Comparison of ENCODE assay signal across 8 cellular contexts in genomic region chr20:24917797-24918578, GRCh38. TPM values are rescaled to one million over a fixed set of nuclear protein-coding genes. Genes with fewer than 3 reads are reported as not detected.
DNase-seq lines count a peak whose midpoint lies in the region; ATAC-seq and TF ChIP-seq lines count a peak whose summit lies in the region.

No MANE protein-coding gene starts in this region.

- peaks cover 3% of the 10 kb centered on the region for H3K4me1 Mint-ChIP-seq in activated naive CD8-positive, alpha-beta T cell treated with anti-CD3 and anti-CD28 coated beads, Interleukin-2, amount 10 ng/mL, durations not matched to agents 7 days and 5 days

- no peaks in the 10 kb centered on the region for H3K4me1 ChIP-seq in parathyroid adenoma
- no peaks in the 10 kb centered on the region for H3K4me1 ChIP-seq in aorta (ENCODE audit: control insufficient read depth in 1 of 2, insufficient read depth in 2 of 2, low read length in 2 of 2)

- POLR2A ChIA-PET in activated naive CD8-positive, alpha-beta T cell treated with anti-CD3 and anti-CD28 coated beads, Interleukin-2, amount 10 ng/mL, durations not matched to agents 7 days and 5 days (lab: Charles Lee), result no interaction called here

- H3K4me3 Mint-ChIP-seq in activated naive CD8-positive, alpha-beta T cell treated with anti-CD3 and anti-CD28 coated beads, Interleukin-2, amount 10 ng/mL, durations not matched to agents 7 days and 5 days, result no peak overlapping the region

- no peaks in the 10 kb centered on the region for H3K27me3 ChIP-seq in parathyroid adenoma (ENCODE audit: control insufficient read depth, insufficient read depth, low read length)
- H3K27me3 ChIP-seq in aorta (ENCODE audit: control insufficient read depth in 1 of 2, insufficient read depth in 2 of 2, low read length in 1 of 2), result no peaks in the 10 kb centered on the region

- H3K9me3 ChIP-seq in parathyroid adenoma (ENCODE audit: control insufficient read depth, low read length) (no peaks in the 10 kb centered on the region), aorta (ENCODE audit: control insufficient read depth, low read length) (no peaks in the 10 kb centered on the region)

- ATAC-seq in activated naive CD8-positive, alpha-beta T cell treated with anti-CD3 and anti-CD28 coated beads, Interleukin-2, amount 10 ng/mL, durations not matched to agents 7 days and 5 days (ENCODE audit: low read depth), result peak; percentile 68
- peak; percentile 94 for ATAC-seq in aorta (ENCODE audit: low FRiP score)

- H3K9me3 Mint-ChIP-seq in activated naive CD8-positive, alpha-beta T cell treated with anti-CD3 and anti-CD28 coated beads, Interleukin-2, amount 10 ng/mL, durations not matched to agents 7 days and 5 days, result no peaks in the 10 kb centered on the region

- intact Hi-C loops in head of caudate nucleus (cut with DNase I) (loop anchor here (10.0 kb wide), 1 partner anchor 763 kb away; no protein-coding TSS in a partner anchor), aorta (cut with DNase I) (loop anchor here (2.0 to 5.0 kb wide), 4 partner anchors 616 to 981 kb away; no protein-coding TSS in a partner anchor)

- H3K79me2 ChIP-seq in parathyroid adenoma, result no peaks in the 10 kb centered on the region

- no peak overlapping the region for H3K9ac ChIP-seq in parathyroid adenoma

- no peak overlapping the region for H3K27ac ChIP-seq in parathyroid adenoma
- H3K27ac ChIP-seq in aorta (ENCODE audit: low read depth in 1 of 2, low read length in 2 of 2), result no peak overlapping the region

- in situ Hi-C loops in KBM-7 (cut with MboI; ENCODE audit: low pct_unique_long_range_greater_than_20kb, low sequenced_read_pairs), result no loop called here

- H3K4me3 ChIP-seq in GM12864 (ENCODE audit: low read depth, low read length) (no peak overlapping the region), parathyroid adenoma (ENCODE audit: low read depth, low read length) (no peak overlapping the region), aorta (ENCODE audit: low read length in 2 of 2) (no peak overlapping the region)

- H3K36me3 ChIP-seq in parathyroid adenoma (ENCODE audit: control insufficient read depth, insufficient read depth, low read length) (no peaks in the 10 kb centered on the region), aorta (ENCODE audit: control insufficient read depth in 1 of 2, insufficient read depth in 2 of 2, low read length in 1 of 2) (no peaks in the 10 kb centered on the region)

- peak overlapping the region; percentile 19 for H3K4me2 ChIP-seq in parathyroid adenoma (ENCODE audit: low read length)

- DNase-seq in 8988T (peak; percentile 77), GM12864 (ENCODE audit: low read depth) (peak; percentile 12), KBM-7 (peak; percentile 75), RKO (ENCODE audit: low spot score) (peak; percentile 58), head of caudate nucleus (peak; percentile 59 to 91 (median 80)), aorta (peak; percentile 79 to 90)
- peak; percentile 68 for DNase-seq in activated naive CD8-positive, alpha-beta T cell treated with anti-CD3 and anti-CD28 coated beads, Interleukin-2, amount 10 ng/mL, durations not matched to agents 7 days and 5 days

- H3K36me3 Mint-ChIP-seq in activated naive CD8-positive, alpha-beta T cell treated with anti-CD3 and anti-CD28 coated beads, Interleukin-2, amount 10 ng/mL, durations not matched to agents 7 days and 5 days, result no peaks in the 10 kb centered on the region

- H2AFZ ChIP-seq in parathyroid adenoma, result peak overlapping the region; percentile 54

- no peak overlapping the region for H3K27ac Mint-ChIP-seq in activated naive CD8-positive, alpha-beta T cell treated with anti-CD3 and anti-CD28 coated beads, Interleukin-2, amount 10 ng/mL, durations not matched to agents 7 days and 5 days

- H3K27me3 Mint-ChIP-seq in activated naive CD8-positive, alpha-beta T cell treated with anti-CD3 and anti-CD28 coated beads, Interleukin-2, amount 10 ng/mL, durations not matched to agents 7 days and 5 days, result no peaks in the 10 kb centered on the region

- TF ChIP-seq CTCF in GM12864 (IDR thresholded peaks at IDR 0.05; ENCODE audit: low read depth, low read length, missing control alignments), result peak; percentile 89
- peak; percentile 84 for TF ChIP-seq CTCF in parathyroid adenoma (IDR thresholded peaks at IDR 0.05)

- 25 to 29% methylated on average over 30 to 34 of the region's 34 CpGs for WGBS in aorta, 2 donors

RNA-seq across cellular contexts. Expression of gene CST7, which starts 31.1 kb away (rescaled TPM):
- 10 to 100 TPM; 92.0 to 92.4 TPM for total RNA-seq in activated naive CD8-positive, alpha-beta T cell treated with anti-CD3 and anti-CD28 coated beads, Interleukin-2, amount 10 ng/mL, durations not matched to agents 7 days and 5 days
- total RNA-seq in aorta, result 1 to 10 TPM; 3.1 to 4.6 TPM
- polyA plus RNA-seq in aorta, result 1 to 10 TPM; 1.0 to 3.9 TPM

Comparison
In these comparisons a context has a peak if more than half of its experiments do, and no peak if none do; other contexts are left out.
1. DNase-seq: peak in every context shown above with its lines; median percentile 84 in aorta; 80 in head of caudate nucleus; 77 in 8988T; 75 in KBM-7; 68 in activated naive CD8-positive, alpha-beta T cell treated with anti-CD3 and anti-CD28 coated beads, Interleukin-2, amount 10 ng/mL, durations not matched to agents 7 days and 5 days; 58 in RKO; 12 in GM12864.
2. RNA of gene CST7, which starts 31.1 kb away (total RNA-seq): 92.0 to 92.4 TPM in activated naive CD8-positive, alpha-beta T cell treated with anti-CD3 and anti-CD28 coated beads, Interleukin-2, amount 10 ng/mL, durations not matched to agents 7 days and 5 days; 3.1 to 4.6 TPM in aorta; every median in the first group is over 10 times any median in the second.